ENCODE assay signal across 8 cellular contexts in genomic region chr2:86704482-86704971, GRCh38. TPM values are rescaled to one million over a fixed set of nuclear protein-coding genes. Genes with fewer than 3 reads are reported as not detected.
DNase-seq lines count a peak whose midpoint lies in the region; ATAC-seq and TF ChIP-seq lines count a peak whose summit lies in the region.

No MANE protein-coding gene starts in this region.

- peaks cover 24 to 31% of the 10 kb centered on the region in 2 donors for H3K27me3 Mint-ChIP-seq in effector memory CD8-positive, alpha-beta T cell

- DNase-seq in AG20443 (ENCODE audit: low spot score) (peak; percentile 66), NCI-H460 (ENCODE audit: extremely low read depth, low read depth) (peak; percentile 57), epithelial cell of esophagus (ENCODE audit: low read depth) (peak; percentile 80), activated gamma-delta T cell treated with Interleukin-2 at 50 U/mL for 16 hours (no peak)
- no peak for DNase-seq in effector memory CD8-positive, alpha-beta T cell

- H3K9me3 ChIP-seq in muscle layer of duodenum (ENCODE audit: control insufficient read depth in 1 of 2, low read length in 2 of 2): no peaks in the 10 kb centered on the region

- H3K27me3 ChIP-seq in muscle layer of duodenum (ENCODE audit: low read depth, low read length): no peaks in the 10 kb centered on the region

- ATAC-seq in effector memory CD8-positive, alpha-beta T cell (replicated peaks): no peak
- no peak for ATAC-seq in HG02852 (IDR thresholded peaks at IDR 0.05; ENCODE audit: unreplicated experiment)
- ATAC-seq in HG02571 (IDR thresholded peaks at IDR 0.05; ENCODE audit: unreplicated experiment): no peak

- H3K27ac ChIP-seq in muscle layer of duodenum (ENCODE audit: low read length): peak overlapping the region; percentile 43

- H3K4me3 ChIP-seq in epithelial cell of esophagus (ENCODE audit: low read length) (no peak overlapping the region), muscle layer of duodenum (ENCODE audit: low read depth in 1 of 2, low read length in 2 of 2) (no peak overlapping the region)

- H3K4me1 ChIP-seq in muscle layer of duodenum (ENCODE audit: control insufficient read depth in 1 of 2, insufficient read depth in 2 of 2, low read length in 2 of 2): peaks cover 0 to 10% of the 10 kb centered on the region in 2 donors

- H3K36me3 ChIP-seq in muscle layer of duodenum (ENCODE audit: control insufficient read depth in 1 of 2, insufficient read depth in 2 of 2, low read length in 2 of 2): no peaks in the 10 kb centered on the region

- no peaks in the 10 kb centered on the region for H3K4me1 Mint-ChIP-seq in effector memory CD8-positive, alpha-beta T cell (ENCODE audit: low read depth in 2 of 2)

- no peaks in the 10 kb centered on the region for H3K36me3 Mint-ChIP-seq in effector memory CD8-positive, alpha-beta T cell (ENCODE audit: insufficient read depth)

- TF ChIP-seq CTCF in epithelial cell of esophagus (IDR thresholded peaks at IDR 0.05; ENCODE audit: insufficient read depth, low read depth, low read length, missing control alignments): no peak

- H3K4me3 Mint-ChIP-seq in effector memory CD8-positive, alpha-beta T cell: no peak overlapping the region

- no peak overlapping the region for H3K27ac Mint-ChIP-seq in effector memory CD8-positive, alpha-beta T cell

- H3K9me3 Mint-ChIP-seq in effector memory CD8-positive, alpha-beta T cell: no peaks in the 10 kb centered on the region

RNA-seq across cellular contexts. Expression of gene RMND5A, which starts 15.6 kb away (rescaled TPM):
- total RNA-seq in NCI-H460 (2014; rRNA removed; shearing (Covaris generic)): 53.9 and 59.2 TPM in 2 replicates
- polyA plus RNA-seq in NCI-H460 (2014; cell fraction: nucleus; rRNA removed): 14.8 and 19.2 TPM in 2 replicates

Comparison
In these comparisons a context has a peak if more than half of its experiments do, and no peak if none do; other contexts are left out.
1. DNase-seq: peak in AG20443 (single experiment), NCI-H460 (single experiment) and epithelial cell of esophagus (single experiment); none in effector memory CD8-positive, alpha-beta T cell (0 of 3) and activated gamma-delta T cell treated with Interleukin-2 at 50 U/mL for 16 hours (single experiment).